ENCODE assay signal across 38 cellular contexts in genomic region chr7:75806560-75807307, GRCh38. TPM values are rescaled to one million over a fixed set of nuclear protein-coding genes. Genes with fewer than 3 reads are reported as not detected.
"Had no signal": no experiment of that assay in that cellular context is flagged by ENCODE, and none has a peak within 500 bp of the region (broad histone marks: within the 10 kb centered on the region; RNA-seq: fewer than 3 reads in every experiment).

No MANE protein-coding gene starts in this region.

- H3K27ac ChIP-seq: brain microvascular endothelial cell, SJCRH30, SK-N-MC, WERI-Rb-1 had no signal

- H3K27ac Mint-ChIP-seq: activated CD4-positive, alpha-beta T cell treated with anti-CD3 and anti-CD28 coated beads, Interleukin-2, amount 10 ng/mL, durations not matched to agents 7 days and 5 days; activated CD8-positive, alpha-beta T cell treated with anti-CD3 and anti-CD28 coated beads, Interleukin-2, amount 10 ng/mL, durations not matched to agents 7 days and 5 days; activated naive CD4-positive, alpha-beta T cell treated with anti-CD3 and anti-CD28 coated beads, Interleukin-2, amount 50 U/mL, for 72 hours; activated T-cell treated with anti-CD3 and anti-CD28 coated beads, Interleukin-2, amount 50 U/mL, for 24 hours; activated T-helper 2 cell treated with anti-CD3 and anti-CD28 coated beads, Interferon-gamma antibody, Interleukin-2, Interleukin-4, amounts not matched to agents 10 μg/mL and 5 μg/mL and 100 μg/mL, durations not matched to agents 14 hours and 24 hours and 36 hours had no signal

- H3K4me1 Mint-ChIP-seq: activated CD4-positive, alpha-beta T cell treated with anti-CD3 and anti-CD28 coated beads, Interleukin-2, amount 10 ng/mL, durations not matched to agents 7 days and 5 days had no signal

- DNase-seq: activated CD4-positive, alpha-beta T cell treated with anti-CD3 and anti-CD28 coated beads, Interleukin-2, amount 10 ng/mL, durations not matched to agents 7 days and 5 days; activated CD4-positive, alpha-beta T cell treated with anti-CD3 and anti-CD28 coated beads, Interleukin-2, amount 50 U/mL, for 48 hours; activated CD8-positive, alpha-beta T cell treated with anti-CD3 and anti-CD28 coated beads, Interleukin-2, amount 10 ng/mL, durations not matched to agents 7 days and 5 days; activated gamma-delta T cell; activated naive CD4-positive, alpha-beta T cell treated with Interleukin-2 at 50 U/mL for 16 hours; activated T-cell treated with anti-CD3 and anti-CD28 coated beads, Interleukin-2, amount 50 U/mL, for 24 hours; amniotic stem cell; aorta; brain microvascular endothelial cell; central memory CD4-positive, alpha-beta T cell; MM.1S; MV-4-11; NCI-H1092 treated with DMSO at 0.1 percent for 48 hours; NCI-H1417; NCI-H146; NCI-H187; NCI-H2029 treated with DMSO at 0.1 percent for 48 hours; NCI-H2107; NCI-H2171 treated with DMSO at 0.1 percent for 48 hours; NCI-H2227 treated with DMSO at 0.1 percent for 48 hours; NCI-H446; NCI-H510A treated with DMSO at 0.1 percent for 48 hours; NCI-H69; NCI-H82; SHP77; SJCRH30; T1000; WERI-Rb-1 had no signal

- H3K4me3 ChIP-seq: SJCRH30, SK-N-MC had no signal

- ATAC-seq: activated CD8-positive, alpha-beta T cell treated with anti-CD3 and anti-CD28 coated beads, Interleukin-2, amount 10 ng/mL, durations not matched to agents 7 days and 5 days; activated naive CD4-positive, alpha-beta T cell treated with anti-CD3 and anti-CD28 coated beads, Interleukin-2, amount 50 U/mL, for 72 hours; Panc1 had no signal

- H3K27me3 ChIP-seq: brain microvascular endothelial cell, SJCRH30 had no signal

- H3K4me1 ChIP-seq: SJCRH30 had no signal

- H3K36me3 ChIP-seq: brain microvascular endothelial cell, SJCRH30, WERI-Rb-1 had no signal

- H3K4me3 Mint-ChIP-seq: activated CD4-positive, alpha-beta T cell treated with anti-CD3 and anti-CD28 coated beads, Interleukin-2, amount 10 ng/mL, durations not matched to agents 7 days and 5 days; activated CD8-positive, alpha-beta T cell treated with anti-CD3 and anti-CD28 coated beads, Interleukin-2, amount 10 ng/mL, durations not matched to agents 7 days and 5 days; activated T-cell treated with anti-CD3 and anti-CD28 coated beads, Interleukin-2, amount 50 U/mL, for 24 hours had no signal

- FAIRE-seq: colon had no signal

RNA-seq across cellular contexts. Expression of gene CCL24, which starts 6.9 kb away (rescaled TPM):
- total RNA-seq: activated CD4-positive, alpha-beta T cell treated with anti-CD3 and anti-CD28 coated beads, Interleukin-2, amount 10 ng/mL, durations not matched to agents 7 days and 5 days; activated CD8-positive, alpha-beta T cell treated with anti-CD3 and anti-CD28 coated beads, Interleukin-2, amount 10 ng/mL, durations not matched to agents 7 days and 5 days; activated naive CD4-positive, alpha-beta T cell treated with anti-CD3 and anti-CD28 coated beads, Interleukin-2, amount 50 U/mL, for 72 hours; activated T-helper 2 cell treated with anti-CD3 and anti-CD28 coated beads, Interferon-gamma antibody, Interleukin-2, Interleukin-4, amounts not matched to agents 10 μg/mL and 5 μg/mL and 100 μg/mL, durations not matched to agents 14 hours and 24 hours and 36 hours; cerebellum; LHCN-M2; RPMI7951; SJCRH30; T-helper 1 cell treated with Interleukin-12 subunit alpha and Interleukin-12 subunit beta and Interleukin-4 antibody, amounts not matched to agents 30 ng/mL and 1 ng/mL, for 36 hours; T-helper 2 cell treated with Interferon-gamma antibody and Interleukin-4, amounts not matched to agents 100 ng/mL and 5 ng/mL, for 36 hours had no signal

RNA-seq across cellular contexts. Expression of gene CCL26, which starts 34.7 kb away (rescaled TPM):
- total RNA-seq: activated CD4-positive, alpha-beta T cell treated with anti-CD3 and anti-CD28 coated beads, Interleukin-2, amount 10 ng/mL, durations not matched to agents 7 days and 5 days; activated CD8-positive, alpha-beta T cell treated with anti-CD3 and anti-CD28 coated beads, Interleukin-2, amount 10 ng/mL, durations not matched to agents 7 days and 5 days; activated naive CD4-positive, alpha-beta T cell treated with anti-CD3 and anti-CD28 coated beads, Interleukin-2, amount 50 U/mL, for 72 hours; cerebellum; LHCN-M2; SJCRH30; T-helper 1 cell treated with Interleukin-12 subunit alpha and Interleukin-12 subunit beta and Interleukin-4 antibody, amounts not matched to agents 30 ng/mL and 1 ng/mL, for 36 hours; T-helper 2 cell treated with Interferon-gamma antibody and Interleukin-4, amounts not matched to agents 100 ng/mL and 5 ng/mL, for 36 hours had no signal
